In genomic region chr5:51960617-51961115, GRCh38 we compare ENCODE assay signal across 9 cellular contexts.
DNase-seq lines count a peak whose midpoint lies in the region; ATAC-seq and FAIRE-seq lines count a peak whose summit lies in the region.
"Had no signal": no experiment of that assay in that cellular context is flagged by ENCODE, and none has a peak within 500 bp of the region (broad histone marks: within the 10 kb centered on the region; RNA-seq: fewer than 3 reads in every experiment).

No MANE protein-coding gene starts in this region.

- DNase-seq in COLO829 (ENCODE audit: low spot score) (peak; percentile 1), RPMI7951 (ENCODE audit: low read depth) (peak; percentile 5), HPDE6-E6E7 (ENCODE audit: extremely low spot score) (no peak), activated T-cell treated with anti-CD3 and anti-CD28 coated beads for 4 hours (no peak)
- DNase-seq: effector CD8-positive, alpha-beta T cell had no signal

- peak; percentile 49 for ATAC-seq in HG03565 (IDR thresholded peaks at IDR 0.05; ENCODE audit: unreplicated experiment)
- ATAC-seq in HG02852 (IDR thresholded peaks at IDR 0.05; ENCODE audit: unreplicated experiment) = no peak
- no peak for ATAC-seq in HG02759 (IDR thresholded peaks at IDR 0.05; ENCODE audit: unreplicated experiment)

- peak; percentile 97 for FAIRE-seq in islet of Langerhans (lab: Jason Lieb, UNC)

Comparison
In these comparisons a context has a peak if more than half of its experiments do, and no peak if none do; other contexts are left out.
1. DNase-seq: peak in COLO829 (single experiment) and RPMI7951 (single experiment); none in HPDE6-E6E7 (single experiment) and activated T-cell treated with anti-CD3 and anti-CD28 coated beads for 4 hours (single experiment).